24 cellular contexts compared by ENCODE assay signal in genomic region chr2:30717081-30717650, GRCh38.
"Had no signal": no experiment of that assay in that cellular context is flagged by ENCODE, and none has a peak within 500 bp of the region (broad histone marks: within the 10 kb centered on the region; RNA-seq: fewer than 3 reads in every experiment).

No MANE protein-coding gene starts in this region.

- DNase-seq: activated CD4-positive, alpha-beta T cell treated with anti-CD3 and anti-CD28 coated beads, Interleukin-2, amount 10 ng/mL, durations not matched to agents 7 days and 5 days; activated CD4-positive, CD25-positive, alpha-beta regulatory T cell treated with anti-CD3 and anti-CD28 coated beads, Interleukin-2, amount 50 U/mL, for 72 hours; activated CD8-positive, alpha-beta T cell treated with anti-CD3 and anti-CD28 coated beads for 36 hours; activated naive CD4-positive, alpha-beta T cell treated with anti-CD3 and anti-CD28 coated beads, Interleukin-2, amount 50 U/mL, for 16 hours; activated T-cell treated with anti-CD3 and anti-CD28 coated beads, Interleukin-2, amount 50 U/mL, for 4 hours; brain microvascular endothelial cell; central memory CD4-positive, alpha-beta T cell; foreskin fibroblast; immature natural killer cell; kidney glomerular epithelial cell; left ventricle myocardium inferior; mammary epithelial cell; midbrain; natural killer cell; spleen; stimulated activated CD4-positive, alpha-beta T cell treated with anti-CD3 and anti-CD28 coated beads, Interleukin-4, amount 100 ng/mL, for 24 hours; stimulated activated naive CD8-positive, alpha-beta T cell treated with anti-CD3 and anti-CD28 coated beads, Interleukin-15, Interleukin-2, amounts not matched to agents 100 U/mL and 50 U/mL, for 24 hours; substantia nigra; SW 1271 had no signal

- H3K4me3 Mint-ChIP-seq: activated CD4-positive, alpha-beta T cell treated with anti-CD3 and anti-CD28 coated beads, Interleukin-2, amount 10 ng/mL, durations not matched to agents 7 days and 5 days; activated CD8-positive, alpha-beta T cell treated with anti-CD3 and anti-CD28 coated beads for 36 hours; activated T-cell treated with anti-CD3 and anti-CD28 coated beads, Interleukin-2, amount 50 U/mL, for 4 hours; immature natural killer cell; natural killer cell had no signal

- H3K27ac ChIP-seq: ascending aorta, brain microvascular endothelial cell, left ventricle myocardium inferior, prostate gland, SK-N-MC, spleen, tibial artery, WERI-Rb-1 had no signal

- H3K27me3 Mint-ChIP-seq: activated CD8-positive, alpha-beta T cell treated with anti-CD3 and anti-CD28 coated beads for 36 hours had no signal

- ATAC-seq: activated CD8-positive, alpha-beta T cell treated with anti-CD3 and anti-CD28 coated beads for 36 hours; activated T-cell treated with anti-CD3 and anti-CD28 coated beads, Interleukin-2, amount 50 U/mL, for 4 hours; natural killer cell; stimulated activated naive CD8-positive, alpha-beta T cell treated with anti-CD3 and anti-CD28 coated beads, Interleukin-15, Interleukin-2, amounts not matched to agents 100 U/mL and 50 U/mL, for 24 hours had no signal

- H3K36me3 Mint-ChIP-seq: immature natural killer cell, natural killer cell had no signal

- H3K36me3 ChIP-seq: ascending aorta, brain microvascular endothelial cell, left ventricle myocardium inferior, prostate gland, spleen, tibial artery, WERI-Rb-1 had no signal

- H3K9me3 Mint-ChIP-seq: activated CD4-positive, alpha-beta T cell treated with anti-CD3 and anti-CD28 coated beads, Interleukin-2, amount 10 ng/mL, durations not matched to agents 7 days and 5 days; activated CD8-positive, alpha-beta T cell treated with anti-CD3 and anti-CD28 coated beads for 36 hours; activated T-cell treated with anti-CD3 and anti-CD28 coated beads, Interleukin-2, amount 50 U/mL, for 4 hours; immature natural killer cell; natural killer cell had no signal

- H3K4me1 ChIP-seq: ascending aorta, left ventricle myocardium inferior, prostate gland, tibial artery had no signal

- H3K27ac Mint-ChIP-seq: activated CD8-positive, alpha-beta T cell treated with anti-CD3 and anti-CD28 coated beads for 36 hours; immature natural killer cell; natural killer cell had no signal

- H3K9me3 ChIP-seq: ascending aorta, left ventricle myocardium inferior, prostate gland, spleen, tibial artery had no signal

- H3K4me3 ChIP-seq: ascending aorta, left ventricle myocardium inferior, prostate gland, SK-N-MC, spleen, tibial artery had no signal

- H3K27me3 ChIP-seq: ascending aorta, brain microvascular endothelial cell had no signal
